1 cellular context compared by ENCODE assay signal in the genomic region with DNA sequence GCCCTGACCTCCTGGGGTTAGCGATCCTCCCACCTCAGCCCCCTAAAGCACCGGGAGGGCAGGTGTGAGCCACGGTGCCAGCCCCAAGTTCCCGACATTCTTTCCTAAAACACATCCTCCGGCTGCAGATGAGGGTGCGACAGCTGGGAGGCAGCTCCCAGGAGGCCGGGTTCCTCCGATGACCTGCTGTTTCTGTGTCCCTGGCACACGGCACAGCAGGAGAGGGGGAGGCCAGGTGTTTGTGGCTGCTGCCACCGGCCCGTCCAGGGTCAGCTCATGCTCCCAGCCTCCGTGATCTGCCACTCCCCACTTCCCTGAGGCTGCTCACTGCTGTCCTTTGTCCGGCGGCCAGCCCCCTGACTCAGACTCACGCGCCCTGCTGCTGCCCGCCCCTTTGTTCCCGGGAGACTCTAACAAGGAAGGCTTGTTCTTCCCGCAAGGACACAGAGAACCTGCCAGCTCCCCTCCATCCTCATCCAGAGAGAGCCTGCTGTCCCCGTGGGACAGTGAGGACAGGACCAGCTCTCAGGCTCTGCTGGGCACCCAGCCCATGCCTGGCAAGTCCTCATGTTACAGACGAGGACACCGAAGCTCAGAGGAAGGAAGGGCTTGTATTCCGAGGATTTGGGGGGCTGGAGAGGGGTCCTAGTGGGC.
TF ChIP-seq lines count a peak whose summit lies in the region.

No MANE protein-coding gene starts in this region.

TF ChIP-seq in HepG2, 621 proteins besides CTCF, POLR2A, EP300 and RAD21 (continued from another document):
- TF ChIP-seq, protein P1, sequence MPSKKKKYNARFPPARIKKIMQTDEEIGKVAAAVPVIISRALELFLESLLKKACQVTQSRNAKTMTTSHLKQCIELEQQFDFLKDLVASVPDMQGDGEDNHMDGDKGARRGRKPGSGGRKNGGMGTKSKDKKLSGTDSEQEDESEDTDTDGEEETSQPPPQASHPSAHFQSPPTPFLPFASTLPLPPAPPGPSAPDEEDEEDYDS (CRISPR knock-in tag; IDR thresholded peaks at IDR 0.05) = 0 out of 2 replicates have a peak, but pooled peaks have one; percentile 49
- TF ChIP-seq SOX6 (IDR thresholded peaks at IDR 0.05) (no peak), SOX6 (CRISPR knock-in tag; IDR thresholded peaks at IDR 0.05) (peak; percentile 80), HDAC1 (CRISPR knock-in tag; IDR thresholded peaks at IDR 0.05) (0 out of 2 replicates have a peak, but pooled peaks have one; percentile 48), NRL (CRISPR knock-in tag; IDR thresholded peaks at IDR 0.05; ENCODE audit: borderline replicate concordance) (peak; percentile 44), PCBP1 (IDR thresholded peaks at IDR 0.05; ENCODE audit: borderline replicate concordance, low read depth, low read length) (0 out of 2 replicates have a peak, but pooled peaks have one; percentile 27), SIX4 (CRISPR knock-in tag; IDR thresholded peaks at IDR 0.05) (no peak), ZNF563 (CRISPR knock-in tag; IDR thresholded peaks at IDR 0.05) (0 out of 2 replicates have a peak, but pooled peaks have one; percentile 22), ZBTB38 (CRISPR knock-in tag; IDR thresholded peaks at IDR 0.05) (peak; percentile 51; the same call in 1 of the 2 replicates), HOXA5 (CRISPR knock-in tag; IDR thresholded peaks at IDR 0.05) (0 out of 2 replicates have a peak, but pooled peaks have one; percentile 41), HOXD1 (CRISPR knock-in tag; IDR thresholded peaks at IDR 0.05) (0 out of 2 replicates have a peak, but pooled peaks have one; percentile 36), ZNF124 (CRISPR knock-in tag; IDR thresholded peaks at IDR 0.05) (0 out of 2 replicates have a peak, but pooled peaks have one; percentile 55), PHF20 (CRISPR knock-in tag; IDR thresholded peaks at IDR 0.05) (no peak)
- TF ChIP-seq, protein P2, sequence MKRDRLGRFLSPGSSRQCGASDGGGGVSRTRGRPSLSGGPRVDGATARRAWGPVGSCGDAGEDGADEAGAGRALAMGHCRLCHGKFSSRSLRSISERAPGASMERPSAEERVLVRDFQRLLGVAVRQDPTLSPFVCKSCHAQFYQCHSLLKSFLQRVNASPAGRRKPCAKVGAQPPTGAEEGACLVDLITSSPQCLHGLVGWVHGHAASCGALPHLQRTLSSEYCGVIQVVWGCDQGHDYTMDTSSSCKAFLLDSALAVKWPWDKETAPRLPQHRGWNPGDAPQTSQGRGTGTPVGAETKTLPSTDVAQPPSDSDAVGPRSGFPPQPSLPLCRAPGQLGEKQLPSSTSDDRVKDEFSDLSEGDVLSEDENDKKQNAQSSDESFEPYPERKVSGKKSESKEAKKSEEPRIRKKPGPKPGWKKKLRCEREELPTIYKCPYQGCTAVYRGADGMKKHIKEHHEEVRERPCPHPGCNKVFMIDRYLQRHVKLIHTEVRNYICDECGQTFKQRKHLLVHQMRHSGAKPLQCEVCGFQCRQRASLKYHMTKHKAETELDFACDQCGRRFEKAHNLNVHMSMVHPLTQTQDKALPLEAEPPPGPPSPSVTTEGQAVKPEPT (CRISPR knock-in tag; IDR thresholded peaks at IDR 0.05; ENCODE audit: low read depth) = peak; percentile 27; the same call in 1 of the 2 replicates
